In genomic region chr2:102667072-102667471, GRCh38 we compare ENCODE assay signal across 17 cellular contexts. TPM values are rescaled to one million over a fixed set of nuclear protein-coding genes. Genes with fewer than 3 reads are reported as not detected.
"Had no signal": no experiment of that assay in that cellular context is flagged by ENCODE, and none has a peak within 500 bp of the region (broad histone marks: within the 10 kb centered on the region; RNA-seq: fewer than 3 reads in every experiment).

No MANE protein-coding gene starts in this region.

- H3K9me3 ChIP-seq: esophagus muscularis mucosa, left ventricle myocardium inferior, prostate gland, suprapubic skin, upper lobe of right lung had no signal

- ATAC-seq: stimulated activated naive CD8-positive, alpha-beta T cell treated with anti-CD3 and anti-CD28 coated beads, Interleukin-15, Interleukin-2, amounts not matched to agents 100 U/mL and 50 U/mL, for 24 hours; upper lobe of right lung had no signal

- DNase-seq: activated CD4-positive, alpha-beta T cell treated with anti-CD3 and anti-CD28 coated beads, Interleukin-2, amount 50 U/mL, for 1 hour; activated effector memory CD4-positive, alpha-beta T cell treated with Interleukin-2 at 50 U/mL for 16 hours; dorsolateral prefrontal cortex; head of caudate nucleus; left ventricle myocardium inferior; mesendoderm; nephron progenitor cell; stimulated activated CD4-positive, alpha-beta T cell treated with anti-CD3 and anti-CD28 coated beads, Interleukin-2, amount 100 ng/mL, for 48 hours; stimulated activated naive CD8-positive, alpha-beta T cell treated with anti-CD3 and anti-CD28 coated beads, Interleukin-15, Interleukin-2, amounts not matched to agents 100 U/mL and 50 U/mL, for 24 hours; upper lobe of right lung had no signal

- H3K27ac ChIP-seq: dorsolateral prefrontal cortex, esophagus muscularis mucosa, left ventricle myocardium inferior, prostate gland, suprapubic skin, upper lobe of right lung had no signal

- H3K4me1 ChIP-seq: esophagus muscularis mucosa, left ventricle myocardium inferior, prostate gland, suprapubic skin, upper lobe of right lung had no signal

- H3K27me3 ChIP-seq: suprapubic skin, upper lobe of right lung had no signal

- H3K36me3 ChIP-seq: esophagus muscularis mucosa, left ventricle myocardium inferior, prostate gland, suprapubic skin, upper lobe of right lung had no signal

- FAIRE-seq: islet of Langerhans had no signal

- H3K4me3 ChIP-seq: dorsolateral prefrontal cortex, esophagus muscularis mucosa, left ventricle myocardium inferior, prostate gland, suprapubic skin, upper lobe of right lung had no signal

RNA-seq across cellular contexts. Expression of gene SLC9A2, which starts 47.7 kb away (rescaled TPM):
- total RNA-seq: chondrocyte; fibroblast of villous mesenchyme; T-helper 2 cell treated with Interferon-gamma antibody and Interleukin-4, amounts not matched to agents 100 ng/mL and 5 ng/mL, for 36 hours had no signal
